In the genomic region with DNA sequence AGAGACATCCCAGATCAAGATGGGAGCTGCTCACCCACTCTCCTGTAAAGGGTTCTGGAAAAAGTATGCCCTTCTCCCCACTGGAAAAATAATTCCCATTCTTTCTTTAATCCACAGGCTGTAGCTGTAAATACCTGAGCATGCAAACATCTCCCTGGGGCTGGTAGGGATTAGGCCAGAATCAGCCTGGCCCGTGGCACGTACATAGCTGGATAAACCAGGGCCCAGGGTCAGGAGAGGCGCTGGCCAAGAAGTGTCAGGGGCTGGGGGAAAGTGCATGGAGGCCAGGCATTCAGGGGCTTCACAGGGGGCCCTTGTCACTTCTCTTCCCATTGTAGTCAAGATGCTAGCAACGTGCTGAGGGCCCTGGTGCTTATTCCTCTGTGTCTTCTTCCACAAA, we compare ENCODE assay signal across 22 cellular contexts. TPM values are rescaled to one million over a fixed set of nuclear protein-coding genes. Genes with fewer than 3 reads are reported as not detected.
"Had no signal": no experiment of that assay in that cellular context is flagged by ENCODE, and none has a peak within 500 bp of the region (broad histone marks: within the 10 kb centered on the region; RNA-seq: fewer than 3 reads in every experiment).

No MANE protein-coding gene starts in this region.

- H3K9me3 ChIP-seq: neutrophil, thyroid gland had no signal

- H3K9me3 Mint-ChIP-seq: activated CD4-positive, alpha-beta T cell treated with anti-CD3 and anti-CD28 coated beads, Interleukin-2, amount 10 ng/mL, durations not matched to agents 7 days and 5 days; activated naive CD4-positive, alpha-beta T cell treated with anti-CD3 and anti-CD28 coated beads, Interleukin-2, amount 50 U/mL, for 72 hours; activated T-cell treated with anti-CD3 and anti-CD28 coated beads, Interleukin-2, amount 50 U/mL, for 72 hours; naive thymus-derived CD8-positive, alpha-beta T cell had no signal

- H3K27me3 Mint-ChIP-seq: activated CD4-positive, alpha-beta T cell treated with anti-CD3 and anti-CD28 coated beads, Interleukin-2, amount 10 ng/mL, durations not matched to agents 7 days and 5 days; naive thymus-derived CD8-positive, alpha-beta T cell had no signal

- H3K9ac ChIP-seq: parathyroid adenoma had no signal

- H3K27ac ChIP-seq: dorsolateral prefrontal cortex, epithelial cell of prostate, foreskin keratinocyte, neutrophil, parathyroid adenoma, thyroid gland had no signal

- H2AFZ ChIP-seq: parathyroid adenoma had no signal

- DNase-seq: activated CD4-positive, alpha-beta T cell treated with anti-CD3 and anti-CD28 coated beads, Interleukin-2, amount 10 ng/mL, durations not matched to agents 7 days and 5 days; activated CD8-positive, alpha-beta memory T cell treated with anti-CD3 and anti-CD28 coated beads for 24 hours; activated gamma-delta T cell treated with Interleukin-2 at 50 U/mL for 16 hours; activated T-cell treated with anti-CD3 and anti-CD28 coated beads, Interleukin-2, amount 50 U/mL, for 72 hours; amygdala; dorsolateral prefrontal cortex; foreskin keratinocyte; glutamatergic neuron; left ventricle myocardium superior; naive thymus-derived CD8-positive, alpha-beta T cell; stimulated activated CD4-positive, alpha-beta T cell treated with anti-CD3 and anti-CD28 coated beads, Interleukin-1b, Interleukin-23, amount 100 ng/mL, for 48 hours; stimulated activated CD8-positive, alpha-beta memory T cell treated with anti-CD3 and anti-CD28 coated beads, Interleukin-4, amount 100 ng/mL, for 48 hours; stimulated activated naive CD4-positive, alpha-beta T cell; T-helper 1 cell; T-helper 9 cell; thyroid gland had no signal

- ATAC-seq: activated CD4-positive, CD25-positive, alpha-beta regulatory T cell treated with anti-CD3 and anti-CD28 coated beads, Interleukin-2, amount 50 U/mL, for 24 hours; activated naive CD4-positive, alpha-beta T cell treated with anti-CD3 and anti-CD28 coated beads, Interleukin-2, amount 50 U/mL, for 72 hours; activated T-cell treated with anti-CD3 and anti-CD28 coated beads, Interleukin-2, amount 50 U/mL, for 72 hours; foreskin keratinocyte; left ventricle myocardium superior; naive thymus-derived CD8-positive, alpha-beta T cell; sciatic nerve had no signal

- H3K27me3 ChIP-seq: neutrophil, thyroid gland had no signal

- H3K4me1 ChIP-seq: foreskin keratinocyte, parathyroid adenoma had no signal

- H3K4me3 Mint-ChIP-seq: activated CD4-positive, alpha-beta T cell treated with anti-CD3 and anti-CD28 coated beads, Interleukin-2, amount 10 ng/mL, durations not matched to agents 7 days and 5 days; activated T-cell treated with anti-CD3 and anti-CD28 coated beads, Interleukin-2, amount 50 U/mL, for 72 hours; naive thymus-derived CD8-positive, alpha-beta T cell had no signal

- H3K79me2 ChIP-seq: parathyroid adenoma had no signal

- H3K36me3 Mint-ChIP-seq: activated naive CD4-positive, alpha-beta T cell treated with anti-CD3 and anti-CD28 coated beads, Interleukin-2, amount 50 U/mL, for 72 hours; naive thymus-derived CD8-positive, alpha-beta T cell had no signal

- H3K36me3 ChIP-seq: neutrophil, thyroid gland had no signal

- H3K4me3 ChIP-seq: dorsolateral prefrontal cortex, thyroid gland had no signal

- H3K27ac Mint-ChIP-seq: activated CD4-positive, alpha-beta T cell treated with anti-CD3 and anti-CD28 coated beads, Interleukin-2, amount 10 ng/mL, durations not matched to agents 7 days and 5 days; activated T-cell treated with anti-CD3 and anti-CD28 coated beads, Interleukin-2, amount 50 U/mL, for 72 hours; naive thymus-derived CD8-positive, alpha-beta T cell had no signal

RNA-seq across cellular contexts. Expression of gene AQP1, which starts 30.7 kb away (rescaled TPM):
- total RNA-seq: foreskin keratinocyte had no signal
- polyA plus RNA-seq: naive thymus-derived CD8-positive, alpha-beta T cell had no signal
